14 cellular contexts compared by ENCODE assay signal in genomic region chr3:67067251-67067650, GRCh38.
DNase-seq lines count a peak whose midpoint lies in the region; ATAC-seq, FAIRE-seq and TF ChIP-seq lines count a peak whose summit lies in the region.
"Had no signal": no experiment of that assay in that cellular context is flagged by ENCODE, and none has a peak within 500 bp of the region (broad histone marks: within the 10 kb centered on the region; RNA-seq: fewer than 3 reads in every experiment).

No MANE protein-coding gene starts in this region.

- H3K4me3 ChIP-seq in heart right ventricle: no peak overlapping the region
- H3K4me3 ChIP-seq in SJCRH30: no peak overlapping the region
- H3K4me3 ChIP-seq: colonic mucosa, SK-N-MC, upper lobe of left lung had no signal

- H3K27ac ChIP-seq in heart right ventricle (no peak overlapping the region), SJCRH30 (no peak overlapping the region)
- H3K27ac ChIP-seq: colonic mucosa, SK-N-MC, upper lobe of left lung had no signal

- H3K4me1 ChIP-seq in heart right ventricle (peaks cover 0 to 5% (median 0%) of the 10 kb centered on the region in 9 donors), SJCRH30 (no peaks in the 10 kb centered on the region)
- H3K4me1 ChIP-seq: colonic mucosa, upper lobe of left lung had no signal

- no peak for TF ChIP-seq CTCF in heart right ventricle (IDR thresholded peaks at IDR 0.05)

- intact Hi-C loops in heart right ventricle (cut with DNase I): no loop called here

- WGBS in heart right ventricle, 2 donors: 78 to 91% methylated on average over 4 of the region's 4 CpGs

- ATAC-seq in GM19468 (IDR thresholded peaks at IDR 0.05; ENCODE audit: extremely low read depth, unreplicated experiment) (peak; percentile 80), HG02870 (IDR thresholded peaks at IDR 0.05; ENCODE audit: unreplicated experiment) (peak; percentile 93), HG03442 (IDR thresholded peaks at IDR 0.05; ENCODE audit: unreplicated experiment) (peak; percentile 92), heart right ventricle (no peak)

- FAIRE-seq in GM18507 (lab: Jason Lieb, UNC): peak; percentile 78

- no peaks in the 10 kb centered on the region for H3K9me3 ChIP-seq in heart right ventricle
- H3K9me3 ChIP-seq in SJCRH30 (replicated peaks): no peaks in the 10 kb centered on the region
- H3K9me3 ChIP-seq: colonic mucosa, upper lobe of left lung had no signal

- H3K36me3 ChIP-seq in heart right ventricle (no peaks in the 10 kb centered on the region), SJCRH30 (no peaks in the 10 kb centered on the region)
- H3K36me3 ChIP-seq: colonic mucosa, upper lobe of left lung had no signal

- H3K27me3 ChIP-seq in heart right ventricle (peaks cover 0 to 6% (median 0%) of the 10 kb centered on the region in 7 donors), SJCRH30 (no peaks in the 10 kb centered on the region)
- H3K27me3 ChIP-seq: colonic mucosa, upper lobe of left lung had no signal

- no peak for DNase-seq in GM18507 (ENCODE audit: extremely low spot score, insufficient read length, low read depth)
- DNase-seq in activated gamma-delta T cell treated with Interleukin-2 at 50 U/mL for 16 hours: no peak
- no peak for DNase-seq in heart right ventricle
- DNase-seq in SJCRH30: no peak
- no peak for DNase-seq in DMS 273 (lab: John Stamatoyannopoulos, UW; ENCODE audit: unreplicated experiment)
- DNase-seq: colonic mucosa; DMS 273 treated with DMSO at 0.1 percent for 48 hours; NCI-H187 treated with DMSO at 0.1 percent for 48 hours; NK-92 treated with Interleukin-12 subunit alpha and Interleukin-12 subunit beta, amount 100 ng/mL, for 24 hours; upper lobe of left lung had no signal

Comparison
In these comparisons a context has a peak if more than half of its experiments do, and no peak if none do; other contexts are left out.
1. ATAC-seq: peak in GM19468 (single experiment), HG02870 (single experiment) and HG03442 (single experiment); none in heart right ventricle (0 of 8).